In genomic region chr4:140092094-140092820, GRCh38 we compare ENCODE assay signal across 8 cellular contexts.
DNase-seq lines count a peak whose midpoint lies in the region; ATAC-seq, FAIRE-seq and TF ChIP-seq lines count a peak whose summit lies in the region.

No MANE protein-coding gene starts in this region.

- POLR2A ChIA-PET in MCF 10A (lab: Yijun Ruan, JAX) (interaction anchor here (0.6 to 1.2 kb wide), 3 partner anchors 40 to 220 kb away, joined by 3 to 4 read pairs (median 3); no protein-coding TSS in a partner anchor), OCI-LY7 (lab: Charles Lee) (no interaction called here)

- FAIRE-seq in islet of Langerhans (lab: Jason Lieb, UNC): peak; percentile 68

- no peak overlapping the region for H3K18ac ChIP-seq in H9 (ENCODE audit: insufficient read length, low read depth, low read length)

- H3K9ac ChIP-seq in H9 (ENCODE audit: extremely low read depth, insufficient read length, low read length): no peak overlapping the region

- H3K4me3 ChIP-seq in OCI-LY7 (ENCODE audit: low read depth, low read length, poor library complexity, severe bottlenecking): no peak overlapping the region

- no peak overlapping the region for H2BK20ac ChIP-seq in H9 (ENCODE audit: low read depth, low read length, poor library complexity, severe bottlenecking)

- H3K4me3 Mint-ChIP-seq in H9 (peak overlapping the region; percentile 48 to 49), MCF 10A (ENCODE audit: unreplicated experiment) (peak overlapping the region; percentile 71)

- no peak overlapping the region for H3K56ac ChIP-seq in H9 (ENCODE audit: insufficient read length, low read depth, low read length)

- peak overlapping the region; percentile 31 for H3K4me2 ChIP-seq in H9 (ENCODE audit: insufficient read depth, insufficient read length, low read length)
- no peak overlapping the region for H3K4me2 ChIP-seq in OCI-LY7 (ENCODE audit: low read length)

- intact Hi-C loops in MCF 10A (cut with micrococcal nuclease): no loop called here
- intact Hi-C loops in OCI-LY7 (cut with micrococcal nuclease; ENCODE audit: unreplicated experiment): no loop called here

- H3K27ac ChIP-seq in H9 (ENCODE audit: insufficient read length, low read depth, low read length): no peak overlapping the region
- H3K27ac ChIP-seq in OCI-LY7 (ENCODE audit: low read depth, low read length, poor library complexity, severe bottlenecking): no peak overlapping the region

- no peak overlapping the region for H2BK120ac ChIP-seq in H9 (ENCODE audit: low read depth, low read length, poor library complexity, severe bottlenecking)

- TF ChIP-seq CTCF in H9 (conservative IDR thresholded peaks at IDR 0.05) (no peak), MCF 10A (IDR thresholded peaks at IDR 0.05; ENCODE audit: unreplicated experiment) (no peak), OCI-LY7 (conservative IDR thresholded peaks at IDR 0.05; ENCODE audit: low read length) (no peak)

- H2AFZ ChIP-seq in H9 (ENCODE audit: low read length): no peak overlapping the region
- H2AFZ ChIP-seq in OCI-LY7 (ENCODE audit: low read length): no peak overlapping the region

- H3K79me2 ChIP-seq in H9 (ENCODE audit: insufficient read depth, low read length) (no peaks in the 10 kb centered on the region), OCI-LY7 (ENCODE audit: insufficient read depth, low read depth, low read length) (no peaks in the 10 kb centered on the region)

- no peak overlapping the region for H3K23ac ChIP-seq in H9 (ENCODE audit: insufficient read length, low read depth, low read length)

- CTCF ChIA-PET in MCF 10A (lab: Yijun Ruan, JAX): interaction anchor here (0.5 to 1.3 kb wide), 5 partner anchors 18 to 665 kb away, joined by 3 to 5 read pairs (median 3); no protein-coding TSS in a partner anchor
- CTCF ChIA-PET in OCI-LY7 (lab: Charles Lee; ENCODE audit: unreplicated experiment): no interaction called here

- H3K9me3 ChIP-seq in H9 (ENCODE audit: control insufficient read depth, low read depth, low read length) (no peaks in the 10 kb centered on the region), OCI-LY7 (ENCODE audit: low read length) (no peaks in the 10 kb centered on the region)

- DNase-seq in H9 (peak; percentile 81), NCI-H2171 treated with DMSO at 0.1 percent for 48 hours (lab: John Stamatoyannopoulos, UW) (peak; percentile 55), MCF 10A (ENCODE audit: unreplicated experiment) (peak; percentile 37), OCI-LY7 (ENCODE audit: low spot score) (no peak), mucosa of gallbladder (ENCODE audit: low spot score) (no peak)
- DNase-seq in stimulated activated naive CD8-positive, alpha-beta T cell treated with anti-CD3 and anti-CD28 coated beads, Interleukin-15, Interleukin-2, amounts not matched to agents 100 U/mL and 50 U/mL, for 24 hours: peak; percentile 34

- H3K23me2 ChIP-seq in H9 (ENCODE audit: insufficient read length, low read depth, low read length, poor library complexity, severe bottlenecking): no peaks in the 10 kb centered on the region

- no peaks in the 10 kb centered on the region for H3K79me1 ChIP-seq in H9 (ENCODE audit: insufficient read depth, low read depth, low read length, poor library complexity, severe bottlenecking)

- H3K4me1 Mint-ChIP-seq in H9: peaks cover 56% of the 10 kb centered on the region in 2 experiments
- peaks cover 45% of the 10 kb centered on the region for H3K4me1 Mint-ChIP-seq in MCF 10A (ENCODE audit: insufficient read depth, unreplicated experiment)

- no TSS peak for BruUV-seq in MCF 10A (replicated peaks; lab: Mats Ljungman, UMichigan)
- no TSS peak for BruUV-seq in OCI-LY7 (replicated peaks; lab: Mats Ljungman, UMichigan)

- no peak overlapping the region for H4K5ac ChIP-seq in H9 (ENCODE audit: insufficient read length, low read depth, low read length)

- H4K91ac ChIP-seq in H9 (ENCODE audit: insufficient read length, low read depth, low read length): no peak overlapping the region

- no peaks in the 10 kb centered on the region for H3K27me3 ChIP-seq in H9 (ENCODE audit: insufficient read depth, low read length)

- H2BK5ac ChIP-seq in H9 (ENCODE audit: insufficient read length, low read length): no peak overlapping the region

- H3K9me3 Mint-ChIP-seq in H9 (no peaks in the 10 kb centered on the region), MCF 10A (ENCODE audit: unreplicated experiment) (no peaks in the 10 kb centered on the region)

- H3K4ac ChIP-seq in H9 (ENCODE audit: low read depth, low read length): no peak overlapping the region

- H2BK15ac ChIP-seq in H9 (ENCODE audit: low read depth, low read length): no peak overlapping the region

- WGBS in H9 (ENCODE audit: extremely low coverage, insufficient read length, low lambda C conversion rate): no CpG with 5 or more reads among the region's 23 CpGs

- H3T11ph ChIP-seq in H9 (ENCODE audit: low read length): no peak overlapping the region

- H2AK5ac ChIP-seq in H9 (ENCODE audit: insufficient read length, low read length): no peak overlapping the region

- no peak overlapping the region for H4K8ac ChIP-seq in H9 (replicated peaks; ENCODE audit: insufficient read length, low read depth, low read length)

- ATAC-seq in stimulated activated naive CD8-positive, alpha-beta T cell treated with anti-CD3 and anti-CD28 coated beads, Interleukin-15, Interleukin-2, amounts not matched to agents 100 U/mL and 50 U/mL, for 24 hours: no peak
- no peak for ATAC-seq in HG03159 (IDR thresholded peaks at IDR 0.05; ENCODE audit: unreplicated experiment)

- H3K27ac Mint-ChIP-seq in H9 (peak overlapping the region; percentile 14 to 85 (median 68); a peak in 5 of 7 replicates), MCF 10A (ENCODE audit: low read depth, unreplicated experiment) (peak overlapping the region; percentile 44)

- H3K27me3 Mint-ChIP-seq in H9 (ENCODE audit: low read depth) (no peaks in the 10 kb centered on the region), MCF 10A (ENCODE audit: insufficient read depth, unreplicated experiment) (no peaks in the 10 kb centered on the region)

- H4K20me1 ChIP-seq in H9 (ENCODE audit: control insufficient read depth, insufficient read depth, insufficient read length) (no peaks in the 10 kb centered on the region), OCI-LY7 (ENCODE audit: insufficient read depth, low read length) (no peaks in the 10 kb centered on the region)

- H3K9me2 ChIP-seq in OCI-LY7 (ENCODE audit: insufficient read depth, low read length): no peaks in the 10 kb centered on the region

- no peak overlapping the region for H2BK12ac ChIP-seq in H9 (ENCODE audit: insufficient read length, low read depth, low read length)

- H3K36me3 Mint-ChIP-seq in H9 (ENCODE audit: insufficient read depth in 1 of 3, low read depth in 3 of 3) (no peaks in the 10 kb centered on the region), MCF 10A (ENCODE audit: insufficient read depth, unreplicated experiment) (no peaks in the 10 kb centered on the region)

- no peak overlapping the region for H3K14ac ChIP-seq in H9 (ENCODE audit: insufficient read depth, low read length)

- H3K4me1 ChIP-seq in H9 (ENCODE audit: insufficient read depth, low read length) (peaks cover 22% of the 10 kb centered on the region; the same call in 1 of the 2 replicates), OCI-LY7 (ENCODE audit: insufficient read depth, low read length, poor library complexity, severe bottlenecking) (peaks cover 21% of the 10 kb centered on the region)

- H3K36me3 ChIP-seq in OCI-LY7 (ENCODE audit: insufficient read depth, low read length): no peaks in the 10 kb centered on the region

Comparison
In these comparisons a context has a peak if more than half of its experiments do, and no peak if none do; other contexts are left out.
1. DNase-seq: peak in H9 (single experiment), NCI-H2171 treated with DMSO at 0.1 percent for 48 hours (single experiment), MCF 10A (single experiment) and stimulated activated naive CD8-positive, alpha-beta T cell treated with anti-CD3 and anti-CD28 coated beads, Interleukin-15, Interleukin-2, amounts not matched to agents 100 U/mL and 50 U/mL, for 24 hours (single experiment); none in OCI-LY7 (single experiment) and mucosa of gallbladder (single experiment).